In genomic region chr1:2377751-2378440, GRCh38 we compare ENCODE assay signal across 16 cellular contexts. TPM values are rescaled to one million over a fixed set of nuclear protein-coding genes. Genes with fewer than 3 reads are reported as not detected.
DNase-seq lines count a peak whose midpoint lies in the region; ATAC-seq, FAIRE-seq and TF ChIP-seq lines count a peak whose summit lies in the region.
"Had no signal": no experiment of that assay in that cellular context is flagged by ENCODE, and none has a peak within 500 bp of the region (broad histone marks: within the 10 kb centered on the region; RNA-seq: fewer than 3 reads in every experiment).

No MANE protein-coding gene starts in this region.

- no peak overlapping the region for H3K4me2 ChIP-seq in osteoblast (ENCODE audit: insufficient read depth, low read length)
- H3K4me2 ChIP-seq: A549 had no signal

- DNase-seq in left cardiac atrium (peak; percentile 12), left ventricle myocardium superior (no peak), kidney (peak; percentile 70), osteoblast (ENCODE audit: insufficient read length, low spot score, missing footprints) (peak; percentile 46), WERI-Rb-1 (no peak), tibial artery (no peak)
- DNase-seq: CD4-positive, alpha-beta memory T cell; EL; HCEC 1CT; KBM-7; NCI-H748 treated with DMSO at 0.1 percent for 48 hours; NK-92 treated with Interleukin-12 subunit alpha and Interleukin-12 subunit beta, amount 100 ng/mL, for 24 hours had no signal

- H3K9me3 ChIP-seq in kidney (ENCODE audit: control insufficient read depth in 1 of 2, low read length in 2 of 2) (no peaks in the 10 kb centered on the region), osteoblast (ENCODE audit: low read depth, low read length) (no peaks in the 10 kb centered on the region), WERI-Rb-1 (ENCODE audit: severe bottlenecking) (no peaks in the 10 kb centered on the region), tibial artery (no peaks in the 10 kb centered on the region)
- H3K9me3 ChIP-seq: A549 had no signal

- H3K27ac ChIP-seq in kidney (ENCODE audit: low read depth in 2 of 2, low read length in 2 of 2) (no peak overlapping the region), osteoblast (ENCODE audit: low read depth, low read length) (no peak overlapping the region), WERI-Rb-1 (no peak overlapping the region), tibial artery (no peak overlapping the region)
- H3K27ac ChIP-seq: A549 had no signal

- H3K4me1 ChIP-seq in kidney (ENCODE audit: control insufficient read depth in 1 of 2, insufficient read depth in 1 of 2, low read depth in 1 of 2, low read length in 2 of 2) (peaks cover 0 to 3% of the 10 kb centered on the region in 2 donors), osteoblast (ENCODE audit: insufficient read depth, low read length) (peaks cover 5% of the 10 kb centered on the region), tibial artery (peaks cover 0 to 16% (median 12%) of the 10 kb centered on the region in 4 donors)

- no peaks in the 10 kb centered on the region for H4K20me1 ChIP-seq in osteoblast (ENCODE audit: insufficient read depth, low read length)

- FAIRE-seq in kidney (lab: Jason Lieb, UNC) = no peak
- FAIRE-seq: A549, GM12878, GM19239 had no signal

- no peak overlapping the region for H2AFZ ChIP-seq in osteoblast (ENCODE audit: low read length)

- no peak overlapping the region for H3K4me3 ChIP-seq in kidney (ENCODE audit: low read length in 2 of 2)
- H3K4me3 ChIP-seq in osteoblast (ENCODE audit: insufficient read depth, low read length) = no peak overlapping the region
- no peak overlapping the region for H3K4me3 ChIP-seq in WERI-Rb-1 (ENCODE audit: low read depth, low read length)
- no peak overlapping the region for H3K4me3 ChIP-seq in tibial artery
- H3K4me3 ChIP-seq: A549, GM12878 had no signal

- no peaks in the 10 kb centered on the region for H3K79me2 ChIP-seq in osteoblast (ENCODE audit: insufficient read depth, low read length)

- no peaks in the 10 kb centered on the region for H3K27me3 ChIP-seq in osteoblast (ENCODE audit: insufficient read depth, low read length)
- H3K27me3 ChIP-seq in WERI-Rb-1 (ENCODE audit: insufficient read depth, low read depth, severe bottlenecking) = no peaks in the 10 kb centered on the region
- H3K27me3 ChIP-seq in tibial artery = no peaks in the 10 kb centered on the region

- ATAC-seq in left cardiac atrium (no peak), left ventricle myocardium superior (no peak), HG03025 (IDR thresholded peaks at IDR 0.05; ENCODE audit: low FRiP score, unreplicated experiment) (no peak)
- ATAC-seq: A549, GM12878 had no signal

- no peaks in the 10 kb centered on the region for H3K36me3 ChIP-seq in kidney (ENCODE audit: control insufficient read depth in 1 of 2, insufficient read depth in 2 of 2, low read length in 2 of 2)
- H3K36me3 ChIP-seq in osteoblast (ENCODE audit: insufficient read depth, low read length) = no peaks in the 10 kb centered on the region
- no peaks in the 10 kb centered on the region; the same call in 1 of the 2 replicates for H3K36me3 ChIP-seq in WERI-Rb-1
- peaks cover 0 to 3% (median 0%) of the 10 kb centered on the region in 3 donors for H3K36me3 ChIP-seq in tibial artery

- intact Hi-C loops in left cardiac atrium (cut with DNase I) = no loop called here
- intact Hi-C loops in left ventricle myocardium superior (cut with micrococcal nuclease) = no loop called here
- intact Hi-C loops in kidney (cut with DNase I) = no loop called here
- intact Hi-C loops in tibial artery (cut with DNase I; ENCODE audit: low total_unique reads) = no loop called here

- no peak for TF ChIP-seq CTCF in kidney (IDR thresholded peaks at IDR 0.05; ENCODE audit: borderline replicate concordance, extremely low read depth, insufficient read depth)
- TF ChIP-seq CTCF in osteoblast (IDR thresholded peaks at IDR 0.05; ENCODE audit: extremely low read depth, low read depth, low read length) = no peak
- TF ChIP-seq CTCF in WERI-Rb-1 (IDR thresholded peaks at IDR 0.05; ENCODE audit: low read depth, low read length) = no peak
- no peak for TF ChIP-seq CTCF in tibial artery (IDR thresholded peaks at IDR 0.05)

- H3K9ac ChIP-seq in kidney (ENCODE audit: low read length in 2 of 2) = no peak overlapping the region

RNA-seq across cellular contexts. Expression of gene MORN1, which starts 13.5 kb away (rescaled TPM):
- total RNA-seq in left cardiac atrium = 1 to 10 TPM; 3.7 to 4.9 TPM
- total RNA-seq in left ventricle myocardium superior = 5.3 TPM
- total RNA-seq in kidney = 24.7 TPM
- 9.0 TPM for polyA plus RNA-seq in kidney (ENCODE audit: insufficient read depth, low read depth, low replicate concordance)
- 12.4 and 13.4 TPM in 2 replicates for total RNA-seq in osteoblast

RNA-seq across cellular contexts. Expression of gene RER1, which starts 13.7 kb away (rescaled TPM):
- 100 to 1,000 TPM in 1 of 2 donors, 10 to 100 TPM in 1; 96.2 to 105 TPM for total RNA-seq in left cardiac atrium
- total RNA-seq in left ventricle myocardium superior = 98.1 TPM
- 162 TPM for total RNA-seq in kidney
- 158 TPM for polyA plus RNA-seq in kidney (ENCODE audit: insufficient read depth, low read depth, low replicate concordance)
- total RNA-seq in osteoblast = 77.8 and 95.2 TPM in 2 replicates

RNA-seq across cellular contexts. Expression of gene PEX10, which starts 34.5 kb away (rescaled TPM):
- total RNA-seq in left cardiac atrium = 10 to 100 TPM; 12.3 to 14.5 TPM
- total RNA-seq in left ventricle myocardium superior = 13.7 TPM
- 25.6 TPM for total RNA-seq in kidney
- polyA plus RNA-seq in kidney (ENCODE audit: insufficient read depth, low read depth, low replicate concordance) = 26.8 TPM
- 33.9 and 34.7 TPM in 2 replicates for total RNA-seq in osteoblast

Comparison
In these comparisons a context has a peak if more than half of its experiments do, and no peak if none do; other contexts are left out.
1. DNase-seq: peak in left cardiac atrium (single experiment), kidney (single experiment) and osteoblast (single experiment); none in left ventricle myocardium superior (single experiment), WERI-Rb-1 (single experiment) and tibial artery (0 of 2).